In genomic region chr3:187807086-187807862, GRCh38 we compare ENCODE assay signal across 10 cellular contexts.
A peak's percentile ranks its signal among the peaks of the same experiment; 100 is the strongest.
DNase-seq lines count a peak whose midpoint lies in the region; ATAC-seq and TF ChIP-seq lines count a peak whose summit lies in the region.
"Had no signal": no experiment of that assay in that cellular context is flagged by ENCODE, and none has a peak within 500 bp of the region (broad histone marks: within the 10 kb centered on the region; RNA-seq: fewer than 3 reads in every experiment).

No MANE protein-coding gene starts in this region.

- ATAC-seq in GM18861 (IDR thresholded peaks at IDR 0.05; ENCODE audit: unreplicated experiment) (peak; percentile 29), HG02938 (IDR thresholded peaks at IDR 0.05; ENCODE audit: unreplicated experiment) (no peak), left lobe of liver (no peak)
- ATAC-seq: effector memory CD8-positive, alpha-beta T cell; left ventricle myocardium superior had no signal

- H3K4me3 ChIP-seq in cardiac fibroblast (replicated peaks in 1 of 2; ENCODE audit: low read depth in 2 of 2, low read length in 2 of 2) = no peak overlapping the region

- DNase-seq in RKO (ENCODE audit: low spot score) = peak; percentile 30
- DNase-seq in cardiac fibroblast (ENCODE audit: low read depth in 2 of 2) = peak; percentile 25 to 73
- DNase-seq in stimulated activated CD4-positive, alpha-beta T cell treated with anti-CD3 and anti-CD28 coated beads, Interleukin-4, amount 100 ng/mL, for 1 hour = peak; percentile 43
- DNase-seq in amygdala (lab: John Stamatoyannopoulos, UW) = no peak
- DNase-seq in left lobe of liver (ENCODE audit: low spot score) = no peak
- DNase-seq: effector memory CD8-positive, alpha-beta T cell; left ventricle myocardium superior; NCI-H1417 had no signal

- TF ChIP-seq CTCF in cardiac fibroblast (IDR thresholded peaks at IDR 0.05; ENCODE audit: low read depth, low read length) = no peak

Comparison
In these comparisons a context has a peak if more than half of its experiments do, and no peak if none do; other contexts are left out.
1. DNase-seq: peak in RKO (single experiment), cardiac fibroblast (2 of 2) and stimulated activated CD4-positive, alpha-beta T cell treated with anti-CD3 and anti-CD28 coated beads, Interleukin-4, amount 100 ng/mL, for 1 hour (single experiment); none in amygdala (0 of 56) and left lobe of liver (single experiment).